19 cellular contexts compared by ENCODE assay signal in genomic region chr17:82841921-82842596, GRCh38. TPM values are rescaled to one million over a fixed set of nuclear protein-coding genes. Genes with fewer than 3 reads are reported as not detected.
DNase-seq lines count a peak whose midpoint lies in the region; ATAC-seq and TF ChIP-seq lines count a peak whose summit lies in the region.
"Had no signal": no experiment of that assay in that cellular context is flagged by ENCODE, and none has a peak within 500 bp of the region (broad histone marks: within the 10 kb centered on the region; RNA-seq: fewer than 3 reads in every experiment).

No MANE protein-coding gene starts in this region.

- no peaks in the 10 kb centered on the region for H3K36me3 Mint-ChIP-seq in activated naive CD8-positive, alpha-beta T cell treated with anti-CD3 and anti-CD28 coated beads, Interleukin-2, amount 10 ng/mL, durations not matched to agents 7 days and 5 days
- H3K36me3 Mint-ChIP-seq in activated naive CD8-positive, alpha-beta T cell treated with anti-CD3 and anti-CD28 coated beads for 36 hours: no peaks in the 10 kb centered on the region
- no peaks in the 10 kb centered on the region for H3K36me3 Mint-ChIP-seq in activated naive CD8-positive, alpha-beta T cell treated with anti-CD3 and anti-CD28 coated beads, Interleukin-2, amount 50 U/mL, for 24 hours (ENCODE audit: low read depth)
- no peaks in the 10 kb centered on the region for H3K36me3 Mint-ChIP-seq in mesothelial cell of epicardium
- H3K36me3 Mint-ChIP-seq in stimulated activated memory B cell treated with anti-CD40 and anti-IgM and Interleukin-4, amounts not matched to agents 10 μg/mL and 1 μg/mL and 100 μg/mL, for 72 hours: peaks cover 19% of the 10 kb centered on the region

- DNase-seq in activated naive CD8-positive, alpha-beta T cell treated with anti-CD3 and anti-CD28 coated beads, Interleukin-2, amount 10 ng/mL, durations not matched to agents 7 days and 5 days: no peak
- DNase-seq in activated naive CD8-positive, alpha-beta T cell treated with anti-CD3 and anti-CD28 coated beads for 36 hours: no peak
- no peak for DNase-seq in activated naive CD8-positive, alpha-beta T cell treated with anti-CD3 and anti-CD28 coated beads, Interleukin-2, amount 50 U/mL, for 24 hours
- DNase-seq in mesothelial cell of epicardium (ENCODE audit: low spot score in 2 of 2, unreplicated experiment in 2 of 2): no peak
- no peak for DNase-seq in NCI-H1105 treated with DMSO at 0.1 percent for 48 hours (lab: John Stamatoyannopoulos, UW)
- no peak for DNase-seq in SKM-1 treated with dmso at 0.1 percent for 144 hours (lab: John Stamatoyannopoulos, UW; ENCODE audit: unreplicated experiment)
- DNase-seq: DND-41; NCI-H1436; NCI-H2029 treated with DMSO at 0.1 percent for 48 hours; NCI-H2171 treated with DMSO at 0.1 percent for 48 hours; NCI-H446 treated with DMSO at 0.1 percent for 48 hours; NK-92 treated with Interleukin-12 subunit alpha and Interleukin-12 subunit beta, amount 100 ng/mL, for 24 hours; RPMI8226 had no signal

- POLR2A ChIA-PET in activated naive CD8-positive, alpha-beta T cell treated with anti-CD3 and anti-CD28 coated beads, Interleukin-2, amount 10 ng/mL, durations not matched to agents 7 days and 5 days (lab: Charles Lee): no interaction called here

- ATAC-seq in activated naive CD8-positive, alpha-beta T cell treated with anti-CD3 and anti-CD28 coated beads, Interleukin-2, amount 10 ng/mL, durations not matched to agents 7 days and 5 days (ENCODE audit: low read depth): no peak
- no peak for ATAC-seq in activated naive CD8-positive, alpha-beta T cell treated with anti-CD3 and anti-CD28 coated beads, Interleukin-2, amount 50 U/mL, for 24 hours
- ATAC-seq in stimulated activated memory B cell treated with anti-CD40 and anti-IgM and Interleukin-4, amounts not matched to agents 10 μg/mL and 1 μg/mL and 100 μg/mL, for 72 hours: peak; percentile 5
- no peak for ATAC-seq in GM21447 (IDR thresholded peaks at IDR 0.05; ENCODE audit: unreplicated experiment)
- ATAC-seq: K562 had no signal

- no peaks in the 10 kb centered on the region for H3K9me3 Mint-ChIP-seq in activated naive CD8-positive, alpha-beta T cell treated with anti-CD3 and anti-CD28 coated beads, Interleukin-2, amount 10 ng/mL, durations not matched to agents 7 days and 5 days
- no peaks in the 10 kb centered on the region for H3K9me3 Mint-ChIP-seq in activated naive CD8-positive, alpha-beta T cell treated with anti-CD3 and anti-CD28 coated beads for 36 hours
- H3K9me3 Mint-ChIP-seq in activated naive CD8-positive, alpha-beta T cell treated with anti-CD3 and anti-CD28 coated beads, Interleukin-2, amount 50 U/mL, for 24 hours: no peaks in the 10 kb centered on the region
- H3K9me3 Mint-ChIP-seq in mesothelial cell of epicardium: no peaks in the 10 kb centered on the region
- H3K9me3 Mint-ChIP-seq in stimulated activated memory B cell treated with anti-CD40 and anti-IgM and Interleukin-4, amounts not matched to agents 10 μg/mL and 1 μg/mL and 100 μg/mL, for 72 hours: no peaks in the 10 kb centered on the region

- H3K4me1 Mint-ChIP-seq in activated naive CD8-positive, alpha-beta T cell treated with anti-CD3 and anti-CD28 coated beads, Interleukin-2, amount 10 ng/mL, durations not matched to agents 7 days and 5 days: no peaks in the 10 kb centered on the region
- H3K4me1 Mint-ChIP-seq in activated naive CD8-positive, alpha-beta T cell treated with anti-CD3 and anti-CD28 coated beads for 36 hours: peaks cover 5% of the 10 kb centered on the region
- H3K4me1 Mint-ChIP-seq in activated naive CD8-positive, alpha-beta T cell treated with anti-CD3 and anti-CD28 coated beads, Interleukin-2, amount 50 U/mL, for 24 hours: peaks cover 6% of the 10 kb centered on the region
- H3K4me1 Mint-ChIP-seq in mesothelial cell of epicardium: peaks cover 45% of the 10 kb centered on the region
- H3K4me1 Mint-ChIP-seq in stimulated activated memory B cell treated with anti-CD40 and anti-IgM and Interleukin-4, amounts not matched to agents 10 μg/mL and 1 μg/mL and 100 μg/mL, for 72 hours: no peaks in the 10 kb centered on the region

- no peak for TF ChIP-seq CTCF in mesothelial cell of epicardium (IDR thresholded peaks at IDR 0.05; ENCODE audit: unreplicated experiment)

- H3K4me3 Mint-ChIP-seq in activated naive CD8-positive, alpha-beta T cell treated with anti-CD3 and anti-CD28 coated beads, Interleukin-2, amount 10 ng/mL, durations not matched to agents 7 days and 5 days: no peak overlapping the region
- H3K4me3 Mint-ChIP-seq in activated naive CD8-positive, alpha-beta T cell treated with anti-CD3 and anti-CD28 coated beads for 36 hours: no peak overlapping the region
- H3K4me3 Mint-ChIP-seq in activated naive CD8-positive, alpha-beta T cell treated with anti-CD3 and anti-CD28 coated beads, Interleukin-2, amount 50 U/mL, for 24 hours: no peak overlapping the region
- H3K4me3 Mint-ChIP-seq in mesothelial cell of epicardium: no peak overlapping the region
- H3K4me3 Mint-ChIP-seq in stimulated activated memory B cell treated with anti-CD40 and anti-IgM and Interleukin-4, amounts not matched to agents 10 μg/mL and 1 μg/mL and 100 μg/mL, for 72 hours: no peak overlapping the region

- no peaks in the 10 kb centered on the region for H3K27me3 Mint-ChIP-seq in activated naive CD8-positive, alpha-beta T cell treated with anti-CD3 and anti-CD28 coated beads, Interleukin-2, amount 10 ng/mL, durations not matched to agents 7 days and 5 days
- H3K27me3 Mint-ChIP-seq in activated naive CD8-positive, alpha-beta T cell treated with anti-CD3 and anti-CD28 coated beads for 36 hours: no peaks in the 10 kb centered on the region
- H3K27me3 Mint-ChIP-seq in activated naive CD8-positive, alpha-beta T cell treated with anti-CD3 and anti-CD28 coated beads, Interleukin-2, amount 50 U/mL, for 24 hours: no peaks in the 10 kb centered on the region
- H3K27me3 Mint-ChIP-seq in mesothelial cell of epicardium (ENCODE audit: low read depth): no peaks in the 10 kb centered on the region
- no peaks in the 10 kb centered on the region for H3K27me3 Mint-ChIP-seq in stimulated activated memory B cell treated with anti-CD40 and anti-IgM and Interleukin-4, amounts not matched to agents 10 μg/mL and 1 μg/mL and 100 μg/mL, for 72 hours

- peak overlapping the region; percentile 10 for H3K27ac Mint-ChIP-seq in activated naive CD8-positive, alpha-beta T cell treated with anti-CD3 and anti-CD28 coated beads, Interleukin-2, amount 10 ng/mL, durations not matched to agents 7 days and 5 days
- no peak overlapping the region for H3K27ac Mint-ChIP-seq in activated naive CD8-positive, alpha-beta T cell treated with anti-CD3 and anti-CD28 coated beads for 36 hours
- H3K27ac Mint-ChIP-seq in activated naive CD8-positive, alpha-beta T cell treated with anti-CD3 and anti-CD28 coated beads, Interleukin-2, amount 50 U/mL, for 24 hours: peak overlapping the region; percentile 48
- peak overlapping the region; percentile 73 for H3K27ac Mint-ChIP-seq in mesothelial cell of epicardium
- H3K27ac Mint-ChIP-seq in stimulated activated memory B cell treated with anti-CD40 and anti-IgM and Interleukin-4, amounts not matched to agents 10 μg/mL and 1 μg/mL and 100 μg/mL, for 72 hours: no peak overlapping the region

RNA-seq across cellular contexts. Expression of gene ZNF750, which starts 2.2 kb away (rescaled TPM):
- not detected for total RNA-seq in activated naive CD8-positive, alpha-beta T cell treated with anti-CD3 and anti-CD28 coated beads, Interleukin-2, amount 10 ng/mL, durations not matched to agents 7 days and 5 days
- total RNA-seq in activated naive CD8-positive, alpha-beta T cell treated with anti-CD3 and anti-CD28 coated beads for 36 hours: not detected
- total RNA-seq in mesothelial cell of epicardium: 1.8 to 2.6 TPM (median 2.3 TPM) in 3 replicates
- total RNA-seq: A172, H1, K562, OCI-LY7 had no signal

Comparison
In these comparisons a context has a peak if more than half of its experiments do, and no peak if none do; other contexts are left out.
1. H3K27ac Mint-ChIP-seq: peak in activated naive CD8-positive, alpha-beta T cell treated with anti-CD3 and anti-CD28 coated beads, Interleukin-2, amount 10 ng/mL, durations not matched to agents 7 days and 5 days (single experiment), activated naive CD8-positive, alpha-beta T cell treated with anti-CD3 and anti-CD28 coated beads, Interleukin-2, amount 50 U/mL, for 24 hours (single experiment) and mesothelial cell of epicardium (single experiment); none in activated naive CD8-positive, alpha-beta T cell treated with anti-CD3 and anti-CD28 coated beads for 36 hours (single experiment) and stimulated activated memory B cell treated with anti-CD40 and anti-IgM and Interleukin-4, amounts not matched to agents 10 μg/mL and 1 μg/mL and 100 μg/mL, for 72 hours (single experiment).